Comparison of ENCODE assay signal across 19 cellular contexts in the genomic region with DNA sequence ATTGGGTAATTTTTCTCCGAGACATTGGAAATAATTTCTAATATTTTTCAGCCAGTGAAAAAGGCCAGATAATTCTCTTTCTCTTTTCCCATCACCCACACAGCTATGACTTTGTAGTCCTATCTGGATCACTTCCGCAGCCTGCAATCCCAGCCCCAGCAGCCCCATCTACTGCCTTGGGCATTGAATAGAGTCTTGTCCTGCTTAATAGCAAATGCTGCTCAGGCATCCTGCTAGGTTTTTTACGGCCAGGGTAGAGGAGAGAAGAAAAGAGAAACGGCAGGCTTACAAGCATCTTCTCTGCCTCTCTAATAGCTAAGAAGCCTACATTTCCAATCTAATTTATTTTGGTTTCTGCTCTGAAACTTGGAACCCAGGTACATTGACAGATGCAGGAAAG.
DNase-seq lines count a peak whose midpoint lies in the region; ATAC-seq and TF ChIP-seq lines count a peak whose summit lies in the region.
"Had no signal": no experiment of that assay in that cellular context is flagged by ENCODE, and none has a peak within 500 bp of the region (broad histone marks: within the 10 kb centered on the region; RNA-seq: fewer than 3 reads in every experiment).

No MANE protein-coding gene starts in this region.

- H3K27me3 Mint-ChIP-seq in effector memory CD8-positive, alpha-beta T cell = peaks cover 16% of the 10 kb centered on the region in 2 donors

- H3K4me3 ChIP-seq in lower lobe of right lung = no peak overlapping the region
- H3K4me3 ChIP-seq: GM12878, SJSA1 had no signal

- ATAC-seq in left lobe of liver (no peak), lower lobe of right lung (no peak)
- no peak for ATAC-seq in effector memory CD8-positive, alpha-beta T cell (replicated peaks)
- ATAC-seq: GM12878 had no signal

- no peak overlapping the region for H3K4me3 Mint-ChIP-seq in effector memory CD8-positive, alpha-beta T cell
- H3K4me3 Mint-ChIP-seq: CD4-positive, CD25-positive, alpha-beta regulatory T cell; IgD-negative memory B cell had no signal

- no peak overlapping the region for H3K27ac ChIP-seq in lower lobe of right lung
- H3K27ac ChIP-seq: SJSA1 had no signal

- H3K4me1 ChIP-seq in lower lobe of right lung = no peaks in the 10 kb centered on the region
- H3K4me1 ChIP-seq: SJSA1 had no signal

- H3K36me3 Mint-ChIP-seq in effector memory CD8-positive, alpha-beta T cell (ENCODE audit: insufficient read depth) = no peaks in the 10 kb centered on the region
- H3K36me3 Mint-ChIP-seq: CD4-positive, CD25-positive, alpha-beta regulatory T cell; IgD-negative memory B cell had no signal

- peaks cover 4% of the 10 kb centered on the region for H3K27me3 ChIP-seq in lower lobe of right lung (ENCODE audit: low read depth)
- H3K27me3 ChIP-seq: SJSA1 had no signal

- no peaks in the 10 kb centered on the region for H3K9me3 ChIP-seq in lower lobe of right lung
- H3K9me3 ChIP-seq: SJSA1 had no signal

- H3K36me3 ChIP-seq in lower lobe of right lung = no peaks in the 10 kb centered on the region
- H3K36me3 ChIP-seq: SJSA1 had no signal

- DNase-seq in stimulated activated CD4-positive, alpha-beta T cell treated with anti-CD3 and anti-CD28 coated beads, Interleukin-4, amount 100 ng/mL, for 24 hours = peak; percentile 1
- no peak for DNase-seq in stimulated activated CD4-positive, alpha-beta T cell treated with anti-CD3 and anti-CD28 coated beads, Interleukin-1b, Interleukin-23, amount 100 ng/mL, for 48 hours
- peak; percentile 29 for DNase-seq in ecto neural progenitor cell (ENCODE audit: low spot score)
- DNase-seq in left lobe of liver (ENCODE audit: low spot score) = peak; percentile 4
- DNase-seq in superior temporal gyrus (ENCODE audit: extremely low spot score) = peak; percentile 67
- DNase-seq in effector memory CD8-positive, alpha-beta T cell = no peak
- no peak for DNase-seq in GM03348 (ENCODE audit: low spot score)
- no peak for DNase-seq in lower lobe of right lung
- DNase-seq: CD4-positive, CD25-positive, alpha-beta regulatory T cell; DMS79; NCI-H1417; NCI-H1930; NCI-H226; NCI-H510A treated with DMSO at 0.1 percent for 48 hours; NCI-H748 treated with DMSO at 0.1 percent for 48 hours; OCI-M1 had no signal

- H3K9me3 Mint-ChIP-seq in effector memory CD8-positive, alpha-beta T cell = no peaks in the 10 kb centered on the region
- H3K9me3 Mint-ChIP-seq: CD4-positive, CD25-positive, alpha-beta regulatory T cell had no signal

- H3K4me1 Mint-ChIP-seq in effector memory CD8-positive, alpha-beta T cell (ENCODE audit: low read depth in 2 of 2) = no peaks in the 10 kb centered on the region
- H3K4me1 Mint-ChIP-seq: CD4-positive, CD25-positive, alpha-beta regulatory T cell; IgD-negative memory B cell had no signal

- no peak for TF ChIP-seq CTCF in lower lobe of right lung (IDR thresholded peaks at IDR 0.05)

- H3K27ac Mint-ChIP-seq in effector memory CD8-positive, alpha-beta T cell = no peak overlapping the region
- H3K27ac Mint-ChIP-seq: CD4-positive, CD25-positive, alpha-beta regulatory T cell; IgD-negative memory B cell had no signal

- intact Hi-C loops in lower lobe of right lung (cut with DNase I) = no loop called here

Comparison
In these comparisons a context has a peak if more than half of its experiments do, and no peak if none do; other contexts are left out.
1. DNase-seq: peak in stimulated activated CD4-positive, alpha-beta T cell treated with anti-CD3 and anti-CD28 coated beads, Interleukin-4, amount 100 ng/mL, for 24 hours (single experiment), ecto neural progenitor cell (single experiment), left lobe of liver (single experiment) and superior temporal gyrus (single experiment); none in stimulated activated CD4-positive, alpha-beta T cell treated with anti-CD3 and anti-CD28 coated beads, Interleukin-1b, Interleukin-23, amount 100 ng/mL, for 48 hours (single experiment), effector memory CD8-positive, alpha-beta T cell (0 of 3), GM03348 (single experiment) and lower lobe of right lung (single experiment).